9 cellular contexts compared by ENCODE assay signal in genomic region chr5:140073296-140073695, GRCh38. TPM values are rescaled to one million over a fixed set of nuclear protein-coding genes. Genes with fewer than 3 reads are reported as not detected.
DNase-seq lines count a peak whose midpoint lies in the region; ATAC-seq and TF ChIP-seq lines count a peak whose summit lies in the region.
"Had no signal": no experiment of that assay in that cellular context is flagged by ENCODE, and none has a peak within 500 bp of the region (broad histone marks: within the 10 kb centered on the region; RNA-seq: fewer than 3 reads in every experiment).

No MANE protein-coding gene starts in this region.

- H3K27me3 Mint-ChIP-seq in Calu3 (ENCODE audit: unreplicated experiment) (peaks cover 25% of the 10 kb centered on the region), chondrocyte (ENCODE audit: low read depth) (peaks cover 53% of the 10 kb centered on the region), nephron progenitor cell (ENCODE audit: low read depth, poor library complexity) (peaks cover 88% of the 10 kb centered on the region)

- peaks cover 8% of the 10 kb centered on the region for H3K4me1 Mint-ChIP-seq in Calu3 (ENCODE audit: low read depth, unreplicated experiment)
- peaks cover 3% of the 10 kb centered on the region for H3K4me1 Mint-ChIP-seq in chondrocyte (ENCODE audit: low read depth)
- H3K4me1 Mint-ChIP-seq in nephron progenitor cell, result no peaks in the 10 kb centered on the region

- CTCF ChIA-PET in Calu3 (lab: Charles Lee), result interaction anchor here (1.1 to 1.3 kb wide), 2 partner anchors 71 to 72 kb away, joined by 5 read pairs; no protein-coding TSS in a partner anchor

- no TSS peak for BruUV-seq in Calu3 (replicated peaks; lab: Mats Ljungman, UMichigan)

- no peak for DNase-seq in Calu3
- peak; percentile 37 for DNase-seq in KBM-7
- no peak for DNase-seq in chondrocyte (ENCODE audit: low spot score)
- no peak for DNase-seq in nephron progenitor cell
- no peak for DNase-seq in NCI-H1930 (lab: John Stamatoyannopoulos, UW)
- no peak for DNase-seq in activated CD4-positive, alpha-beta T cell treated with anti-CD3 and anti-CD28 coated beads for 1 hour
- DNase-seq in stimulated activated CD8-positive, alpha-beta memory T cell treated with anti-CD3 and anti-CD28 coated beads, Interleukin-4, amount 100 ng/mL, for 48 hours, result no peak
- DNase-seq: activated naive CD8-positive, alpha-beta T cell treated with anti-CD3 and anti-CD28 coated beads, Interleukin-2, amount 50 U/mL, for 24 hours had no signal

- H3K27ac Mint-ChIP-seq in Calu3 (ENCODE audit: unreplicated experiment) (no peak overlapping the region), chondrocyte (ENCODE audit: unreplicated experiment) (no peak overlapping the region), nephron progenitor cell (no peak overlapping the region)
- H3K27ac Mint-ChIP-seq: activated naive CD8-positive, alpha-beta T cell treated with anti-CD3 and anti-CD28 coated beads, Interleukin-2, amount 50 U/mL, for 24 hours had no signal

- TF ChIP-seq CTCF in Calu3 (IDR thresholded peaks at IDR 0.05; ENCODE audit: unreplicated experiment) (peak; percentile 43), chondrocyte (IDR thresholded peaks at IDR 0.05) (peak; percentile 94), nephron progenitor cell (IDR thresholded peaks at IDR 0.05) (peak; percentile 82)

- intact Hi-C loops in Calu3 (cut with micrococcal nuclease; ENCODE audit: unreplicated experiment), result loop anchor here (1.0 kb wide), 1 partner anchor 33 kb away; no protein-coding TSS in a partner anchor

- H3K36me3 Mint-ChIP-seq in Calu3 (ENCODE audit: insufficient read depth, unreplicated experiment) (no peaks in the 10 kb centered on the region), chondrocyte (ENCODE audit: low read depth) (no peaks in the 10 kb centered on the region), nephron progenitor cell (ENCODE audit: low read depth) (no peaks in the 10 kb centered on the region)

- no peak overlapping the region for H3K4me3 Mint-ChIP-seq in Calu3 (ENCODE audit: low read depth, unreplicated experiment)
- H3K4me3 Mint-ChIP-seq in chondrocyte (ENCODE audit: unreplicated experiment), result no peak overlapping the region
- H3K4me3 Mint-ChIP-seq in nephron progenitor cell, result no peak overlapping the region
- H3K4me3 Mint-ChIP-seq: activated naive CD8-positive, alpha-beta T cell treated with anti-CD3 and anti-CD28 coated beads, Interleukin-2, amount 50 U/mL, for 24 hours had no signal

- in situ Hi-C loops in KBM-7 (cut with MboI; ENCODE audit: low pct_unique_long_range_greater_than_20kb, low sequenced_read_pairs), result no loop called here

- H3K9me3 Mint-ChIP-seq in Calu3 (ENCODE audit: low read depth, unreplicated experiment), result no peaks in the 10 kb centered on the region
- H3K9me3 Mint-ChIP-seq in chondrocyte (ENCODE audit: low read depth), result no peaks in the 10 kb centered on the region
- no peaks in the 10 kb centered on the region for H3K9me3 Mint-ChIP-seq in nephron progenitor cell
- H3K9me3 Mint-ChIP-seq: activated naive CD8-positive, alpha-beta T cell treated with anti-CD3 and anti-CD28 coated beads, Interleukin-2, amount 50 U/mL, for 24 hours had no signal

- no peak for ATAC-seq in GM18858 (IDR thresholded peaks at IDR 0.05; ENCODE audit: unreplicated experiment)
- ATAC-seq: activated naive CD8-positive, alpha-beta T cell treated with anti-CD3 and anti-CD28 coated beads, Interleukin-2, amount 50 U/mL, for 24 hours had no signal

RNA-seq across cellular contexts. Expression of gene NRG2, which starts 30.2 kb away (rescaled TPM):
- total RNA-seq in Calu3 (2022) (1.4 and 3.1 TPM in 2 replicates), chondrocyte (0.13 to 0.39 TPM (median 0.27 TPM) in 3 replicates)

RNA-seq across cellular contexts. Expression of gene PURA, which starts 40.6 kb away (rescaled TPM):
- total RNA-seq in Calu3 (2022) (16.2 and 16.7 TPM in 2 replicates), chondrocyte (13.3 to 18.1 TPM (median 16.7 TPM) in 3 replicates)

RNA-seq across cellular contexts. Expression of gene IGIP, which starts 52.4 kb away (rescaled TPM):
- 5.9 and 6.2 TPM in 2 replicates for total RNA-seq in Calu3 (2022)
- total RNA-seq in chondrocyte, result 5.9 to 7.5 TPM (median 6.9 TPM) in 3 replicates

Comparison
In these comparisons a context has a peak if more than half of its experiments do, and no peak if none do; other contexts are left out.
1. CTCF ChIP-seq: peak in every context shown above with its lines; median percentile 94 in chondrocyte; 82 in nephron progenitor cell; 43 in Calu3.